In the genomic region with DNA sequence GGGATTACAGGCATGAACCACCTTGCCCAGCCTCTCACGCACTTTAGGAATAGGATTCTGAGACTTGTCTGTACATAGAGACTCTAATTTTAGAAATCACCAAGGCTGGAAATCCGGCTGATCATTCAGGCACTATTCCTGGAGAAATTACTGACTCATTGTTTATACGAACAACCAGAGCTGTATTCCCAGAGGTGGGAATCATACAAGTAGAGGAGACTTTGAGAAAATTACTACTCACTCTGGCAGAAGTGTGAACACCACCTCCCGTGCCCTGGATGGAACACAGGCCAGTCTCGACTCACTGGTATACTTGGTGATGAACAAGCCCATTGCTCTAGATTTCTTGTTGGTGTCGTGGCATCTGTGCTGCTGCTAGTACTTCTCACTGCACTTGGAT, we compare ENCODE assay signal across 1 cellular context.
A peak's percentile ranks its signal among the peaks of the same experiment; 100 is the strongest.
TF ChIP-seq lines count a peak whose summit lies in the region.

No MANE protein-coding gene starts in this region.

TF ChIP-seq in IMR-90, 13 proteins besides CTCF, POLR2A, EP300 and RAD21:
- TF ChIP-seq CEBPB (IDR thresholded peaks at IDR 0.05; ENCODE audit: low read depth, low read length): no peak
- TF ChIP-seq, protein P1, sequence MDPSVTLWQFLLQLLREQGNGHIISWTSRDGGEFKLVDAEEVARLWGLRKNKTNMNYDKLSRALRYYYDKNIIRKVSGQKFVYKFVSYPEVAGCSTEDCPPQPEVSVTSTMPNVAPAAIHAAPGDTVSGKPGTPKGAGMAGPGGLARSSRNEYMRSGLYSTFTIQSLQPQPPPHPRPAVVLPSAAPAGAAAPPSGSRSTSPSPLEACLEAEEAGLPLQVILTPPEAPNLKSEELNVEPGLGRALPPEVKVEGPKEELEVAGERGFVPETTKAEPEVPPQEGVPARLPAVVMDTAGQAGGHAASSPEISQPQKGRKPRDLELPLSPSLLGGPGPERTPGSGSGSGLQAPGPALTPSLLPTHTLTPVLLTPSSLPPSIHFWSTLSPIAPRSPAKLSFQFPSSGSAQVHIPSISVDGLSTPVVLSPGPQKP (IDR thresholded peaks at IDR 0.05; ENCODE audit: borderline replicate concordance, low read depth, low read length): no peak
- no peak for TF ChIP-seq MXI1 (IDR thresholded peaks at IDR 0.05; ENCODE audit: borderline replicate concordance, low read depth, low read length)
- TF ChIP-seq MAZ (IDR thresholded peaks at IDR 0.05; ENCODE audit: borderline replicate concordance, low read depth, low read length): no peak
- TF ChIP-seq BHLHE40 (IDR thresholded peaks at IDR 0.05; ENCODE audit: low read depth, low read length): peak; percentile 65
- TF ChIP-seq RCOR1 (IDR thresholded peaks at IDR 0.05; ENCODE audit: insufficient replicate concordance, low read length): no peak
- TF ChIP-seq, protein P2, sequence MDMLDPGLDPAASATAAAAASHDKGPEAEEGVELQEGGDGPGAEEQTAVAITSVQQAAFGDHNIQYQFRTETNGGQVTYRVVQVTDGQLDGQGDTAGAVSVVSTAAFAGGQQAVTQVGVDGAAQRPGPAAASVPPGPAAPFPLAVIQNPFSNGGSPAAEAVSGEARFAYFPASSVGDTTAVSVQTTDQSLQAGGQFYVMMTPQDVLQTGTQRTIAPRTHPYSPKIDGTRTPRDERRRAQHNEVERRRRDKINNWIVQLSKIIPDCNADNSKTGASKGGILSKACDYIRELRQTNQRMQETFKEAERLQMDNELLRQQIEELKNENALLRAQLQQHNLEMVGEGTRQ (IDR thresholded peaks at IDR 0.05; ENCODE audit: low read depth, low read length): no peak
- 0 out of 2 replicates have a peak, but pooled peaks have one; percentile 40 for TF ChIP-seq FOS (IDR thresholded peaks at IDR 0.05; ENCODE audit: low read depth, low read length)
- no peak for TF ChIP-seq CHD1 (IDR thresholded peaks at IDR 0.05; ENCODE audit: low read depth, low read length)
- TF ChIP-seq MAFK (IDR thresholded peaks at IDR 0.05; ENCODE audit: low read depth, low read length): no peak
- peak; percentile 78; the same call in 1 of the 2 replicates for TF ChIP-seq NFE2L2 (IDR thresholded peaks at IDR 0.05; ENCODE audit: low read depth, low read length)
- TF ChIP-seq RFX5 (IDR thresholded peaks at IDR 0.05; ENCODE audit: low read depth, low read length): no peak
- TF ChIP-seq SMC3 (IDR thresholded peaks at IDR 0.05; ENCODE audit: low read depth, low read length): no peak
TF ChIP-seq in IMR-90: peak in this region for 3.
